ENCODE assay signal across 17 cellular contexts in genomic region chr15:96225642-96226259, GRCh38.
DNase-seq lines count a peak whose midpoint lies in the region; ATAC-seq and TF ChIP-seq lines count a peak whose summit lies in the region.
"Had no signal": no experiment of that assay in that cellular context is flagged by ENCODE, and none has a peak within 500 bp of the region (broad histone marks: within the 10 kb centered on the region; RNA-seq: fewer than 3 reads in every experiment).

No MANE protein-coding gene starts in this region.

- peak; percentile 76 for DNase-seq in mammary epithelial cell
- peak; percentile 9 for DNase-seq in kidney glomerular epithelial cell (lab: John Stamatoyannopoulos, UW)
- peak; percentile 66 for DNase-seq in renal cortical epithelial cell (ENCODE audit: low read depth)
- DNase-seq in C1 segment of cervical spinal cord (lab: John Stamatoyannopoulos, UW) = no peak
- DNase-seq in vagina (ENCODE audit: extremely low spot score in 2 of 2) = no peak
- DNase-seq in NOMO-1 treated with dmso at 0.1 percent for 144 hours (lab: John Stamatoyannopoulos, UW; ENCODE audit: unreplicated experiment) = no peak
- DNase-seq in BE2C = no peak
- DNase-seq: DMS53, MG63, NCI-H1092 treated with DMSO at 0.1 percent for 48 hours, NCI-H1694 treated with DMSO at 0.1 percent for 48 hours, NCI-H446, NCI-H748 treated with DMSO at 0.1 percent for 48 hours, Peyer's patch, SHP77 had no signal

- TF ChIP-seq POLR2A in vagina (IDR thresholded peaks at IDR 0.05) = no peak

- peak overlapping the region; percentile 26 for H3K4me2 ChIP-seq in mammary epithelial cell (ENCODE audit: insufficient read depth, low read depth, low read length)
- H3K4me2 ChIP-seq: KMS-11 had no signal

- H3K4me3 ChIP-seq in mammary epithelial cell (replicated peaks in 1 of 3; ENCODE audit: insufficient read depth in 1 of 3, low read depth in 2 of 3, low read length in 3 of 3) (no peak overlapping the region), vagina (no peak overlapping the region), BE2C (ENCODE audit: low read depth, low read length) (no peak overlapping the region)
- H3K4me3 ChIP-seq: MG63, Peyer's patch had no signal

- in situ Hi-C loops in mammary epithelial cell (cut with MboI; ENCODE audit: low sequenced_read_pairs in 2 of 2) = no loop called here

- WGBS in mammary epithelial cell (ENCODE audit: low coverage, missing lambda C conversion rate) = 43% methylated on average over 4 of the region's 5 CpGs

- H3K4me1 ChIP-seq in mammary epithelial cell (ENCODE audit: insufficient read depth, low read length) (peaks cover 16% of the 10 kb centered on the region), vagina (no peaks in the 10 kb centered on the region), BE2C (no peaks in the 10 kb centered on the region)
- H3K4me1 ChIP-seq: Peyer's patch had no signal

- H3K79me2 ChIP-seq in mammary epithelial cell (ENCODE audit: insufficient read depth, low read length) = no peaks in the 10 kb centered on the region

- BruUV-seq in mammary epithelial cell (replicated peaks; lab: Mats Ljungman, UMichigan) = no TSS peak

- H4K20me1 ChIP-seq in mammary epithelial cell (ENCODE audit: insufficient read depth, low read length) = no peaks in the 10 kb centered on the region

- intact Hi-C loops in mammary epithelial cell (cut with micrococcal nuclease) (no loop called here), vagina (cut with DNase I) (no loop called here)

- dilution Hi-C loops in mammary epithelial cell (cut with HindIII; ENCODE audit: low sequenced_read_pairs) = loop anchor here (5.0 kb wide), 1 partner anchor 48 kb away; no protein-coding TSS in a partner anchor

- TF ChIP-seq CTCF in mammary epithelial cell (conservative IDR thresholded peaks at IDR 0.05 in 1 of 2, IDR thresholded peaks at IDR 0.05 in 1 of 2; ENCODE audit: extremely low read depth in 1 of 2, insufficient read depth in 1 of 2, low read depth in 1 of 2, low read length in 2 of 2) (no peak), vagina (IDR thresholded peaks at IDR 0.05) (no peak), BE2C (IDR thresholded peaks at IDR 0.05; ENCODE audit: low read depth, low read length) (no peak)

- no peaks in the 10 kb centered on the region for H3K9me3 ChIP-seq in mammary epithelial cell (replicated peaks; ENCODE audit: insufficient read depth, low read length)
- no peaks in the 10 kb centered on the region for H3K9me3 ChIP-seq in vagina
- H3K9me3 ChIP-seq in BE2C = no peaks in the 10 kb centered on the region
- H3K9me3 ChIP-seq: MG63, Peyer's patch had no signal

- CTCF ChIA-PET in mammary epithelial cell (lab: Charles Lee; ENCODE audit: low non-redundant PET) = interaction anchor here (1.1 kb wide), 1 partner anchor 101 kb away, joined by 4 read pairs; no protein-coding TSS in a partner anchor

- H3K27me3 ChIP-seq in mammary epithelial cell (ENCODE audit: insufficient read depth, low read length) (no peaks in the 10 kb centered on the region), vagina (no peaks in the 10 kb centered on the region), BE2C (peaks cover 3% of the 10 kb centered on the region; the same call in 1 of the 2 replicates)
- H3K27me3 ChIP-seq: MG63, Peyer's patch had no signal

- H3K27ac ChIP-seq in mammary epithelial cell (ENCODE audit: insufficient read depth, low read depth, low read length) = no peak overlapping the region
- no peak overlapping the region for H3K27ac ChIP-seq in vagina
- H3K27ac ChIP-seq: KMS-11, Peyer's patch had no signal

- no peak overlapping the region for H3K9ac ChIP-seq in mammary epithelial cell (ENCODE audit: insufficient read depth, low read length)
- H3K9ac ChIP-seq: KMS-11 had no signal

- H2AFZ ChIP-seq in mammary epithelial cell (ENCODE audit: low read depth, low read length) = peak overlapping the region; percentile 34

- peak; percentile 49 for ATAC-seq in GM18868 (IDR thresholded peaks at IDR 0.05; ENCODE audit: unreplicated experiment)

- H3K36me3 ChIP-seq in mammary epithelial cell (ENCODE audit: insufficient read depth, low read length) (no peaks in the 10 kb centered on the region), vagina (no peaks in the 10 kb centered on the region), BE2C (no peaks in the 10 kb centered on the region)
- H3K36me3 ChIP-seq: MG63, Peyer's patch had no signal

Comparison
In these comparisons a context has a peak if more than half of its experiments do, and no peak if none do; other contexts are left out.
1. DNase-seq: peak in mammary epithelial cell (single experiment), kidney glomerular epithelial cell (single experiment) and renal cortical epithelial cell (single experiment); none in C1 segment of cervical spinal cord (0 of 14), vagina (0 of 2), NOMO-1 treated with dmso at 0.1 percent for 144 hours (single experiment) and BE2C (single experiment).